Comparison of ENCODE assay signal across 27 cellular contexts in genomic region chr11:56887940-56888339, GRCh38.
"Had no signal": no experiment of that assay in that cellular context is flagged by ENCODE, and none has a peak within 500 bp of the region (broad histone marks: within the 10 kb centered on the region; RNA-seq: fewer than 3 reads in every experiment).

No MANE protein-coding gene starts in this region.

- ATAC-seq: stimulated activated effector memory CD8-positive, alpha-beta T cell treated with anti-CD3 and anti-CD28 coated beads, Interleukin-12 subunit alpha, Interleukin-12 subunit beta, amount 100 ng/mL, for 72 hours; stimulated activated memory B cell treated with anti-CD40 and anti-IgM and Interleukin-4, amounts not matched to agents 10 μg/mL and 1 μg/mL and 100 μg/mL, for 72 hours; stimulated activated naive B cell treated with anti-CD40 and anti-IgM and Interleukin-4, amounts not matched to agents 10 μg/mL and 1 μg/mL and 100 μg/mL, for 72 hours; stimulated activated naive CD8-positive, alpha-beta T cell treated with anti-CD3 and anti-CD28 coated beads, Interleukin-15, amount 100 ng/mL, for 72 hours; stimulated activated naive CD8-positive, alpha-beta T cell treated with anti-CD3 and anti-CD28 coated beads, Interleukin-15, Interleukin-2, amounts not matched to agents 100 U/mL and 50 U/mL, for 24 hours; upper lobe of right lung had no signal

- DNase-seq: stimulated activated CD4-positive, alpha-beta T cell treated with anti-CD3 and anti-CD28 coated beads, Interleukin-2, amount 100 ng/mL, for 48 hours; stimulated activated CD4-positive, alpha-beta T cell treated with anti-CD3 and anti-CD28 coated beads, Interleukin-4, amount 100 ng/mL, for 1 hour; stimulated activated CD4-positive, alpha-beta T cell treated with anti-CD3 and anti-CD28 coated beads, Interleukin-4, amount 100 ng/mL, for 24 hours; stimulated activated CD4-positive, alpha-beta T cell treated with anti-CD3 and anti-CD28 coated beads, Interleukin-4, amount 100 ng/mL, for 4 hours; stimulated activated CD8-positive, alpha-beta memory T cell treated with anti-CD3 and anti-CD28 coated beads, Interleukin-4, amount 100 ng/mL, for 48 hours; stimulated activated naive B cell treated with anti-CD40 and anti-IgM and Interleukin-4, amounts not matched to agents 10 μg/mL and 1 μg/mL and 100 μg/mL, for 72 hours; stimulated activated naive CD4-positive, alpha-beta T cell; stimulated activated naive CD4-positive, alpha-beta T cell treated with Interleukin-2 at 50 U/mL for 16 hours; stimulated activated naive CD8-positive, alpha-beta T cell treated with anti-CD3 and anti-CD28 coated beads, Interleukin-15, amount 100 ng/mL, for 72 hours; stimulated activated naive CD8-positive, alpha-beta T cell treated with anti-CD3 and anti-CD28 coated beads, Interleukin-15, Interleukin-2, amounts not matched to agents 100 U/mL and 50 U/mL, for 24 hours; stomach; substantia nigra; testis; thyroid gland; tibial artery; transverse colon; trophoblast cell; upper lobe of left lung; upper lobe of right lung; uterus had no signal

- H3K4me1 ChIP-seq: tibial artery, upper lobe of right lung, uterus had no signal

- H3K27me3 ChIP-seq: stomach, suprapubic skin, testis, thyroid gland, tibial nerve, transverse colon, upper lobe of left lung, upper lobe of right lung, uterus, vagina had no signal

- H3K27ac ChIP-seq: stomach, suprapubic skin, testis, thoracic aorta, thyroid gland, tibial artery, tibial nerve, transverse colon, upper lobe of left lung, upper lobe of right lung, uterus, vagina had no signal

- FAIRE-seq: urothelium cell line had no signal

- H3K4me3 ChIP-seq: stomach, suprapubic skin, testis, thoracic aorta, thyroid gland, tibial artery, tibial nerve, transverse colon, upper lobe of left lung, upper lobe of right lung, uterus, vagina had no signal

- H3K9me3 ChIP-seq: stomach, suprapubic skin, testis, thoracic aorta, thyroid gland, tibial artery, tibial nerve, transverse colon, upper lobe of left lung, upper lobe of right lung, uterus, vagina had no signal

- H3K36me3 ChIP-seq: stomach, suprapubic skin, thoracic aorta, thyroid gland, tibial artery, tibial nerve, transverse colon, upper lobe of left lung, upper lobe of right lung, uterus, vagina had no signal
